Comparison of ENCODE assay signal across 8 cellular contexts in the genomic region with DNA sequence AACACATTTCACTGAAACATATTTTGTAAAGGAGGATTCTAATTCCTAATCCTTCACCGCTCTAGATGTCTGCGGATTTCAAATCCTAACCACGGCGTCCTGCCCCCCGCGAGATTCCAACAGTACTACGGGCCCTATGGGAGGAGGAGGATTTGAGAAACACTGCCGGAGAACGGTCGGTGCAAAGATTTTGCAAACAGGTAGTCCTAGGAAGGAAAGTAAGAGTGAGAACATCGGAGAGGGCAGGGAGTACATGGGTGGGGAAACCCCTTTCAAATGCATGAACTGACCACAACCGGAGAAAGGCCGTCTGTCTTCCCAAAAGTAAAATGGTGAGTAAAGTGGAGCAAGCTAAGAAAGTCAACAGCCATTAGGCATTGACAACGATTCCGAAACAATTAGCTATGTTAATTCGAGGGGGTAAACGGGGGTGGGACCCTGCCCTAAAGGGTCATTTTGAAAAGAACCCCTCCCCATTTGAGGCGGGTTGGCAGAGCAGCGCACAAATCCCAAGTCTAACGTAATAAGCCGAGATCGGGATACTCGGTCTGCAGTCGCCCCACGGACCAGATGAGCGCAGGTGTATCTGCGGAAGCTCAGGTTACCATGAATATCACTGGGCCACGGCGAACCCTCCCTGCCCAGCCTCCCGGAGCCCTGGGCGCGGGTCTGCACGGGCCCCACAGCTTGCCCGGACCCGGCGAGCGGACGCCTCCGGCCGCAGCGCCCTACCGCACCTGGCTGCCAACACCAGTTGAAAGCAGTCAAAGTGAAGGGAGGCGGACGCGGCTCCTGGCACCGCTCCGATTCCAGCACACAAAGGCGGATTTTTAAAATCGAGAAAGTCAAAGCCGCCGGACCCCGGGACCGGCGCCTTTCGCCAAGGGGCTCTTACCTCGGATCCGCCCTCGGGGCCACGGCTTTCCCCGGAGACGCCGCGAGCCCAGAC. TPM values are rescaled to one million over a fixed set of nuclear protein-coding genes. Genes with fewer than 3 reads are reported as not detected.
DNase-seq lines count a peak whose midpoint lies in the region; ATAC-seq and TF ChIP-seq lines count a peak whose summit lies in the region.

No MANE protein-coding gene starts in this region.

- 0% methylated on average over 36 of the region's 63 CpGs; no CpG with 5 or more reads in 1 of the 2 experiments for WGBS in IMR-90 (ENCODE audit: extremely low coverage in 2 of 2, insufficient read length in 1 of 2), 2 experiments
- 1% methylated on average over 23 of the region's 63 CpGs for WGBS in right lobe of liver (ENCODE audit: insufficient coverage, low coverage, low lambda C conversion rate, missing lambda C conversion rate)

- H4K5ac ChIP-seq in IMR-90 (ENCODE audit: low read depth, low read length) = 0 out of 2 replicates have a peak overlapping the region, but pooled peaks have one; percentile 31

- H3K27ac ChIP-seq in IMR-90 (ENCODE audit: insufficient read depth, low read length) = peak overlapping the region; percentile 78
- H3K27ac ChIP-seq in dorsolateral prefrontal cortex = peak overlapping the region; percentile 57 to 97 (median 90)
- peak overlapping the region; percentile 90 to 95 (median 95) for H3K27ac ChIP-seq in right lobe of liver

- H3K18ac ChIP-seq in IMR-90 (ENCODE audit: low read depth, low read length) = peak overlapping the region; percentile 22

- peak overlapping the region; percentile 93 for H3K4me2 ChIP-seq in IMR-90 (ENCODE audit: low read depth, low read length)

- ATAC-seq in GM21825 (IDR thresholded peaks at IDR 0.05; ENCODE audit: unreplicated experiment) (peak; percentile 35), IMR-90 (ENCODE audit: low read depth) (peak; percentile 30), right lobe of liver (peak; percentile 46 to 62 (median 54))
- ATAC-seq in stimulated activated naive CD8-positive, alpha-beta T cell treated with anti-CD3 and anti-CD28 coated beads, Interleukin-15, Interleukin-2, amounts not matched to agents 100 U/mL and 50 U/mL, for 24 hours = peak; percentile 11

- TF ChIP-seq CTCF in GM12864 (IDR thresholded peaks at IDR 0.05; ENCODE audit: low read depth, low read length, missing control alignments) = no peak
- no peak for TF ChIP-seq CTCF in IMR-90 (conservative IDR thresholded peaks at IDR 0.05; ENCODE audit: low read depth, low read length)
- TF ChIP-seq CTCF in dorsolateral prefrontal cortex (IDR thresholded peaks at IDR 0.05 in 54 of 56, conservative IDR thresholded peaks at IDR 0.05 in 2 of 56; ENCODE audit: low read depth in 1 of 56, partially characterized antibody in 56 of 56) = peak in 2 of 56 donors; percentile 11 to 14
- no peak for TF ChIP-seq CTCF in right lobe of liver (IDR thresholded peaks at IDR 0.05)

- H3K9ac ChIP-seq in IMR-90 (ENCODE audit: low read depth, low read length) = peak overlapping the region; percentile 75

- H2AK9ac ChIP-seq in IMR-90 (replicated peaks; ENCODE audit: low read depth, low read length, poor library complexity) = peak overlapping the region; percentile 12

- peak overlapping the region; percentile 71 for H2BK120ac ChIP-seq in IMR-90 (ENCODE audit: low read depth, low read length)

- H3K4me3 ChIP-seq in GM12864 (ENCODE audit: low read depth, low read length) = peak overlapping the region; percentile 52
- peak overlapping the region; percentile 72 for H3K4me3 ChIP-seq in IMR-90 (ENCODE audit: insufficient read depth, low read depth, low read length)
- peak overlapping the region; percentile 64 to 95 (median 84) for H3K4me3 ChIP-seq in dorsolateral prefrontal cortex
- H3K4me3 ChIP-seq in right lobe of liver = peak overlapping the region; percentile 78 to 86 (median 86)

- CTCF ChIA-PET in IMR-90 (lab: Yijun Ruan, JAX) = interaction anchor here (1.2 to 1.5 kb wide), 2 partner anchors 10 to 16 kb away, joined by 3 read pairs; no protein-coding TSS in a partner anchor

- BruUV-seq in IMR-90 (replicated peaks; lab: Mats Ljungman, UMichigan) = no TSS peak

- H4K20me1 ChIP-seq in IMR-90 (ENCODE audit: insufficient read depth, low read length) = no peaks in the 10 kb centered on the region

- H2AK5ac ChIP-seq in IMR-90 (ENCODE audit: low read depth, low read length) = peak overlapping the region; percentile 27; the same call in 1 of the 2 replicates

- peaks cover 7 to 26% of the 10 kb centered on the region in 2 experiments for H3K79me1 ChIP-seq in IMR-90 (ENCODE audit: low read depth in 1 of 2, low read length in 2 of 2)

- peak overlapping the region; percentile 71 for H2BK5ac ChIP-seq in IMR-90 (ENCODE audit: low read depth, low read length, poor library complexity, severe bottlenecking)

- H3K23ac ChIP-seq in IMR-90 (ENCODE audit: low read depth, low read length) = peak overlapping the region; percentile 95

- TF ChIP-seq RAD21 in IMR-90 (IDR thresholded peaks at IDR 0.05; ENCODE audit: low read length) = no peak

- H4K8ac ChIP-seq in IMR-90 (ENCODE audit: low read depth in 2 of 2, low read length in 2 of 2) = peak overlapping the region in 1 of 2 experiments; percentile 60; a peak in 2 of 4 replicates

- H3K56ac ChIP-seq in IMR-90 (ENCODE audit: extremely low read depth, insufficient read depth, low read length) = peak overlapping the region; percentile 35; the same call in 1 of the 2 replicates

- no peaks in the 10 kb centered on the region for H3K9me3 ChIP-seq in IMR-90 (ENCODE audit: control insufficient read depth, insufficient read depth, low read length)
- no peaks in the 10 kb centered on the region for H3K9me3 ChIP-seq in right lobe of liver

- intact Hi-C loops in IMR-90 (cut with micrococcal nuclease) (loop anchor here (1.0 to 10.0 kb wide), 5 partner anchors 68 to 254 kb away; no protein-coding TSS in a partner anchor), dorsolateral prefrontal cortex (cut with DNase I) (loop anchor here (2.0 to 10.0 kb wide), 3 partner anchors 66 to 196 kb away; no protein-coding TSS in a partner anchor), right lobe of liver (cut with DNase I) (no loop called here)

- no peaks in the 10 kb centered on the region for H3K9me1 ChIP-seq in IMR-90 (ENCODE audit: insufficient read depth, low read length)

- DNase-seq in GM12864 (ENCODE audit: low read depth) (no peak), IMR-90 (peak; percentile 45), T-helper 1 cell (peak in 3 of 5 donors; percentile 6 to 14 (median 10)), dorsolateral prefrontal cortex (peak in 6 of 10 donors; percentile 22 to 53 (median 42)), right lobe of liver (peak; percentile 61 to 71 (median 71))
- peak; percentile 7 for DNase-seq in stimulated activated naive CD8-positive, alpha-beta T cell treated with anti-CD3 and anti-CD28 coated beads, Interleukin-15, Interleukin-2, amounts not matched to agents 100 U/mL and 50 U/mL, for 24 hours
- DNase-seq in stimulated activated naive CD4-positive, alpha-beta T cell treated with Interleukin-2 at 50 U/mL for 16 hours (lab: John Stamatoyannopoulos, UW) = no peak

- dilution Hi-C loops in IMR-90 (cut with HindIII; ENCODE audit: low sequenced_read_pairs, unreplicated experiment) = no loop called here

- peak overlapping the region; percentile 83 for H3K4ac ChIP-seq in IMR-90 (ENCODE audit: low read depth, low read length)

- peak overlapping the region; percentile 96 for H3K14ac ChIP-seq in IMR-90 (replicated peaks; ENCODE audit: low read depth, low read length)

- POLR2A ChIA-PET in IMR-90 (lab: Charles Lee; ENCODE audit: unreplicated experiment) = interaction anchor here (0.6 kb wide), 1 partner anchor 66 kb away, joined by 4 read pairs; no protein-coding TSS in a partner anchor

- H2BK15ac ChIP-seq in IMR-90 (ENCODE audit: low read depth, low read length) = peak overlapping the region; percentile 41; the same call in 2 of the 3 replicates

- H3K4me1 ChIP-seq in IMR-90 (ENCODE audit: control insufficient read depth, insufficient read depth, low read length) = peaks cover 2% of the 10 kb centered on the region; the same call in 1 of the 2 replicates
- peaks cover 0 to 9% (median 0%) of the 10 kb centered on the region in 4 donors for H3K4me1 ChIP-seq in right lobe of liver

- H2BK20ac ChIP-seq in IMR-90 (ENCODE audit: low read depth, low read length) = peak overlapping the region; percentile 59; the same call in 1 of the 2 replicates

- H3K27me3 ChIP-seq in IMR-90 (ENCODE audit: control insufficient read depth, insufficient read depth, low read length) (no peaks in the 10 kb centered on the region), dorsolateral prefrontal cortex (no peaks in the 10 kb centered on the region), right lobe of liver (no peaks in the 10 kb centered on the region)

- peak overlapping the region; percentile 88 for H2AFZ ChIP-seq in IMR-90 (replicated peaks; ENCODE audit: low read length, poor library complexity)

- TF ChIP-seq POLR2A in IMR-90 (IDR thresholded peaks at IDR 0.05; ENCODE audit: low read depth, low read length) (no peak), right lobe of liver (IDR thresholded peaks at IDR 0.05) (no peak)

- peak overlapping the region; percentile 65 for H4K91ac ChIP-seq in IMR-90 (ENCODE audit: insufficient read depth, low read depth, low read length)

- H3K36me3 ChIP-seq in IMR-90 (ENCODE audit: control insufficient read depth, insufficient read depth, low read length) = no peaks in the 10 kb centered on the region
- no peaks in the 10 kb centered on the region for H3K36me3 ChIP-seq in right lobe of liver

- in situ Hi-C loops in IMR-90 (cut with MboI; ENCODE audit: low sequenced_read_pairs) = no loop called here

TF ChIP-seq in IMR-90, 13 proteins besides CTCF, POLR2A, EP300 and RAD21 (continues in another document):
- no peak for TF ChIP-seq MAZ (IDR thresholded peaks at IDR 0.05; ENCODE audit: borderline replicate concordance, low read depth, low read length)
- TF ChIP-seq RFX5 (IDR thresholded peaks at IDR 0.05; ENCODE audit: low read depth, low read length) = no peak
- TF ChIP-seq NFE2L2 (IDR thresholded peaks at IDR 0.05; ENCODE audit: low read depth, low read length) = no peak
- TF ChIP-seq FOS (IDR thresholded peaks at IDR 0.05; ENCODE audit: low read depth, low read length) = no peak
- TF ChIP-seq, protein P1, sequence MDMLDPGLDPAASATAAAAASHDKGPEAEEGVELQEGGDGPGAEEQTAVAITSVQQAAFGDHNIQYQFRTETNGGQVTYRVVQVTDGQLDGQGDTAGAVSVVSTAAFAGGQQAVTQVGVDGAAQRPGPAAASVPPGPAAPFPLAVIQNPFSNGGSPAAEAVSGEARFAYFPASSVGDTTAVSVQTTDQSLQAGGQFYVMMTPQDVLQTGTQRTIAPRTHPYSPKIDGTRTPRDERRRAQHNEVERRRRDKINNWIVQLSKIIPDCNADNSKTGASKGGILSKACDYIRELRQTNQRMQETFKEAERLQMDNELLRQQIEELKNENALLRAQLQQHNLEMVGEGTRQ (IDR thresholded peaks at IDR 0.05; ENCODE audit: low read depth, low read length) = no peak
- no peak for TF ChIP-seq RCOR1 (IDR thresholded peaks at IDR 0.05; ENCODE audit: insufficient replicate concordance, low read length)
- TF ChIP-seq SMC3 (IDR thresholded peaks at IDR 0.05; ENCODE audit: low read depth, low read length) = no peak

RNA-seq across cellular contexts. Expression of a gene that starts 0.6 kb away (rescaled TPM):
- total RNA-seq in IMR-90 (2012; rRNA removed) = 102 and 104 TPM in 2 replicates
- polyA plus RNA-seq in IMR-90 (2012; rRNA removed) = 45.0 and 45.1 TPM in 2 replicates
- polyA plus RNA-seq in IMR-90 (2012; cell fraction: cytosol; rRNA removed) = 14.0 and 14.1 TPM in 2 replicates
- 26.2 and 55.5 TPM in 2 replicates for polyA plus RNA-seq in IMR-90 (2012; cell fraction: nucleus; rRNA removed; ENCODE audit: low replicate concordance)
- 10 to 100 TPM; 15.8 to 61.8 (median 29.0) TPM for total RNA-seq in dorsolateral prefrontal cortex
- 10 to 100 TPM; 21.3 to 44.8 (median 28.2) TPM for total RNA-seq in right lobe of liver

Comparison
In these comparisons a context has a peak if more than half of its experiments do, and no peak if none do; other contexts are left out.
1. DNase-seq: peak in IMR-90 (single experiment), T-helper 1 cell (3 of 5), dorsolateral prefrontal cortex (6 of 10), right lobe of liver (3 of 3) and stimulated activated naive CD8-positive, alpha-beta T cell treated with anti-CD3 and anti-CD28 coated beads, Interleukin-15, Interleukin-2, amounts not matched to agents 100 U/mL and 50 U/mL, for 24 hours (single experiment); none in GM12864 (single experiment) and stimulated activated naive CD4-positive, alpha-beta T cell treated with Interleukin-2 at 50 U/mL for 16 hours (single experiment).
2. intact Hi-C loops: an anchor here in IMR-90 (1.0 to 10.0 kb wide) and dorsolateral prefrontal cortex (2.0 to 10.0 kb wide); none called in right lobe of liver.
3. Peak in every context shown above with its lines, with median percentiles within 50 percentile points of each other: H3K4me3 ChIP-seq, ATAC-seq and H3K27ac ChIP-seq.